ENCODE assay signal across 1 cellular context in genomic region chr6:31958741-31959739, GRCh38.
TF ChIP-seq lines count a peak whose summit lies in the region.

A gene with protein sequence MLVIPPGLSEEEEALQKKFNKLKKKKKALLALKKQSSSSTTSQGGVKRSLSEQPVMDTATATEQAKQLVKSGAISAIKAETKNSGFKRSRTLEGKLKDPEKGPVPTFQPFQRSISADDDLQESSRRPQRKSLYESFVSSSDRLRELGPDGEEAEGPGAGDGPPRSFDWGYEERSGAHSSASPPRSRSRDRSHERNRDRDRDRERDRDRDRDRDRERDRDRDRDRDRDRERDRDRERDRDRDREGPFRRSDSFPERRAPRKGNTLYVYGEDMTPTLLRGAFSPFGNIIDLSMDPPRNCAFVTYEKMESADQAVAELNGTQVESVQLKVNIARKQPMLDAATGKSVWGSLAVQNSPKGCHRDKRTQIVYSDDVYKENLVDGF (minus strand): TSS chr6:31958971. CDS start chr6:31958446, 525 bp downstream.
TSS of gene SKIC2 (plus strand) at chr6:31959175. CDS start at chr6:31959193, 18 bp downstream.

TF ChIP-seq in GM12878, 131 proteins besides CTCF, POLR2A, EP300 and RAD21 (continued from another document):
- peak; percentile 22 for TF ChIP-seq BCL3 (IDR thresholded peaks at IDR 0.05; ENCODE audit: borderline replicate concordance, insufficient read depth, low read depth, low read length, poor library complexity, severe bottlenecking)
- TF ChIP-seq EZH2 (IDR thresholded peaks at IDR 0.05; ENCODE audit: borderline replicate concordance, control insufficient read depth, low read depth, low read length): no peak
- TF ChIP-seq EGR1 (IDR thresholded peaks at IDR 0.05; ENCODE audit: borderline replicate concordance in 1 of 2, low read depth in 2 of 2, low read length in 2 of 2): peak; percentile 41 to 57; a peak in 2 of 3 replicates
- no peak for TF ChIP-seq ZNF622 (IDR thresholded peaks at IDR 0.05)
- TF ChIP-seq, protein P1, sequence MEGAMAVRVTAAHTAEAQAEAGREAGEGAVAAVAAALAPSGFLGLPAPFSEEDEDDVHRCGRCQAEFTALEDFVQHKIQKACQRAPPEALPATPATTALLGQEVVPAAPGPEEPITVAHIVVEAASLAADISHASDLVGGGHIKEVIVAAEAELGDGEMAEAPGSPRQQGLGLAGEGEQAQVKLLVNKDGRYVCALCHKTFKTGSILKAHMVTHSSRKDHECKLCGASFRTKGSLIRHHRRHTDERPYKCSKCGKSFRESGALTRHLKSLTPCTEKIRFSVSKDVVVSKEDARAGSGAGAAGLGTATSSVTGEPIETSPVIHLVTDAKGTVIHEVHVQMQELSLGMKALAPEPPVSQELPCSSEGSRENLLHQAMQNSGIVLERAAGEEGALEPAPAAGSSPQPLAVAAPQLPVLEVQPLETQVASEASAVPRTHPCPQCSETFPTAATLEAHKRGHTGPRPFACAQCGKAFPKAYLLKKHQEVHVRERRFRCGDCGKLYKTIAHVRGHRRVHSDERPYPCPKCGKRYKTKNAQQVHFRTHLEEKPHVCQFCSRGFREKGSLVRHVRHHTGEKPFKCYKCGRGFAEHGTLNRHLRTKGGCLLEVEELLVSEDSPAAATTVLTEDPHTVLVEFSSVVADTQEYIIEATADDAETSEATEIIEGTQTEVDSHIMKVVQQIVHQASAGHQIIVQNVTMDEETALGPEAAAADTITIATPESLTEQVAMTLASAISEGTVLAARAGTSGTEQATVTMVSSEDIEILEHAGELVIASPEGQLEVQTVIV (IDR thresholded peaks at IDR 0.05; ENCODE audit: borderline replicate concordance, partially characterized antibody): peak; percentile 97
- TF ChIP-seq PKNOX1 (IDR thresholded peaks at IDR 0.05): peak; percentile 78
- no peak for TF ChIP-seq RAD51 (IDR thresholded peaks at IDR 0.05)
- TF ChIP-seq E2F4 (IDR thresholded peaks at IDR 0.05; ENCODE audit: low read depth, low read length): no peak
- TF ChIP-seq CBX5 (IDR thresholded peaks at IDR 0.05; ENCODE audit: low read depth): no peak
- TF ChIP-seq ZZZ3 (IDR thresholded peaks at IDR 0.05; ENCODE audit: control insufficient read depth, insufficient read length, low read depth): no peak
- TF ChIP-seq KLF5 (IDR thresholded peaks at IDR 0.05; ENCODE audit: partially characterized antibody): peak; percentile 57
- peak; percentile 99 for TF ChIP-seq GATAD2B (conservative IDR thresholded peaks at IDR 0.05; ENCODE audit: low read depth)
TF ChIP-seq in GM12878: peak in this region for 63.
